ENCODE assay signal across 1 cellular context in the genomic region with DNA sequence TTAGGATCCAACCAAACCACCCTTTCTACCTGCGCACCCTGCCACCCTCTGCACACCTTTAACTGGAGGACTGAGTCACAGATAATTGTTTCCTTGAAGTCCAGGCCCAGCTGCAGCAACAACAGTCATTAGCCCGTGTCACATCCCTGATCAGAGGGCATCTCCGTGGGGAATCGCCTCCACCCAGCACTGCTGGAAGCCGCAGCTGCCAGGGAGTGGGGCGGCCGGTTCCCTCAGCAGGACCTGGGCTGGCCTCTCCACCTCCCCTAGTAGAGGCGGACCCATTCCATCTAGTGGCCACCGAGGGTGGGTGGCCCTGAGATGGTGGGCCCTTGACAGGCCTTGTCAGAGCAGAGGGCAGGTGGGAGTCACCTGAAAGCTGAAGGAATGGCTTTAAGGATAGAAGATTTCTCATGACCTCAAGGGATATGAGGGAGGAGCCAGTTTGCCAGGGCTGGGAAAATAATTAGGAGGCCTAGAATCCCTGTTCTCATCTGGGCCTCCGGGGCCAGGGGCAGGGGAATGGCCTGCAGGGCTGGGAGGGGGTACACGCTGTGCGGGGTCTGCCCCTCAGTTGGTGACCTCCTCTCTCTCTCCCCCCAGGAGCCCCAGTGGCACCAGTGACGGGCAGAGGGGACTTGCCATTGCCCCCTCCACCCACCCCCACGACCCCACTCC.
TF ChIP-seq lines count a peak whose summit lies in the region.

No MANE protein-coding gene starts in this region.

TF ChIP-seq in WTC11, 78 proteins besides CTCF, POLR2A, EP300 and RAD21 (continued from another document):
- TF ChIP-seq HMGA2 (CRISPR knock-in tag; IDR thresholded peaks at IDR 0.05) (no peak), GABPB1 (CRISPR knock-in tag; IDR thresholded peaks at IDR 0.05) (no peak), ZBTB43 (CRISPR knock-in tag; IDR thresholded peaks at IDR 0.05) (no peak), ESRRA (CRISPR knock-in tag; IDR thresholded peaks at IDR 0.05; ENCODE audit: borderline replicate concordance) (no peak)
